15 cellular contexts compared by ENCODE assay signal in genomic region chr20:4870906-4871305, GRCh38. TPM values are rescaled to one million over a fixed set of nuclear protein-coding genes. Genes with fewer than 3 reads are reported as not detected.
DNase-seq lines count a peak whose midpoint lies in the region; ATAC-seq and TF ChIP-seq lines count a peak whose summit lies in the region.
"Had no signal": no experiment of that assay in that cellular context is flagged by ENCODE, and none has a peak within 500 bp of the region (broad histone marks: within the 10 kb centered on the region; RNA-seq: fewer than 3 reads in every experiment).

No MANE protein-coding gene starts in this region.

- H3K79me1 ChIP-seq in neuronal stem cell (ENCODE audit: low read depth, low read length) (no peaks in the 10 kb centered on the region), mesenchymal stem cell (replicated peaks; ENCODE audit: low read length, poor library complexity, severe bottlenecking) (no peaks in the 10 kb centered on the region)

- no peak for DNase-seq in central memory CD8-positive, alpha-beta T cell (ENCODE audit: low spot score in 2 of 2)
- DNase-seq in sciatic nerve (ENCODE audit: low spot score) (no peak), neuronal stem cell (ENCODE audit: low spot score) (no peak), left colon (no peak), mesenchymal stem cell (no peak)
- DNase-seq: Caco-2, NCI-H1105 treated with DMSO at 0.1 percent for 48 hours, NCI-H1694, NCI-H2081 treated with DMSO at 0.1 percent for 48 hours, NCI-H748 treated with DMSO at 0.1 percent for 48 hours, PC-9 had no signal

- H2BK5ac ChIP-seq in neuronal stem cell (ENCODE audit: low read length) (no peak overlapping the region), mesenchymal stem cell (ENCODE audit: low read depth, low read length, poor library complexity, severe bottlenecking) (no peak overlapping the region)

- H4K8ac ChIP-seq in neuronal stem cell (ENCODE audit: low read depth, low read length) (no peak overlapping the region), mesenchymal stem cell (ENCODE audit: low read length) (no peak overlapping the region)

- H2BK15ac ChIP-seq in neuronal stem cell (ENCODE audit: low read length) = no peak overlapping the region
- H2BK15ac ChIP-seq in mesenchymal stem cell (ENCODE audit: low read depth, poor library complexity, severe bottlenecking) = no peak overlapping the region

- H2AK5ac ChIP-seq in neuronal stem cell (ENCODE audit: low read depth, low read length) (no peak overlapping the region), mesenchymal stem cell (ENCODE audit: low read length, severe bottlenecking) (no peak overlapping the region)

- peaks cover 2% of the 10 kb centered on the region; the same call in 1 of the 2 replicates for H3F3A ChIP-seq in DOHH2 (ENCODE audit: control insufficient read depth, insufficient read depth)

- no peak overlapping the region for H3K4me3 Mint-ChIP-seq in central memory CD8-positive, alpha-beta T cell

- H3K36me3 Mint-ChIP-seq in central memory CD8-positive, alpha-beta T cell (ENCODE audit: insufficient read depth) = peaks cover 33% of the 10 kb centered on the region

- H3K14ac ChIP-seq in neuronal stem cell (ENCODE audit: low read length) (no peak overlapping the region), mesenchymal stem cell (ENCODE audit: low read length in 2 of 2) (no peak overlapping the region)

- no peak overlapping the region for H4K91ac ChIP-seq in neuronal stem cell (ENCODE audit: low read depth, low read length, poor library complexity)
- no peak overlapping the region for H4K91ac ChIP-seq in mesenchymal stem cell (ENCODE audit: low read length)

- H3K4me3 ChIP-seq in DOHH2 (ENCODE audit: low read length) (no peak overlapping the region), OCI-LY3 (ENCODE audit: low read length) (no peak overlapping the region), neuronal stem cell (ENCODE audit: low read length in 2 of 2) (no peak overlapping the region), mesenchymal stem cell (ENCODE audit: insufficient read depth in 1 of 2, low read depth in 1 of 2, low read length in 2 of 2) (no peak overlapping the region)
- H3K4me3 ChIP-seq: GM12878, PC-9 had no signal

- H3K9me2 ChIP-seq in DOHH2 (replicated peaks; ENCODE audit: control insufficient read depth, low read length) = no peaks in the 10 kb centered on the region

- H3K27ac Mint-ChIP-seq in central memory CD8-positive, alpha-beta T cell (ENCODE audit: low read depth) = peak overlapping the region; percentile 67

- ATAC-seq in central memory CD8-positive, alpha-beta T cell (replicated peaks; ENCODE audit: extremely low read depth, poor library complexity, severe bottlenecking) = no peak
- ATAC-seq in sciatic nerve (peak; percentile 60), GM18858 (IDR thresholded peaks at IDR 0.05; ENCODE audit: unreplicated experiment) (no peak), left colon (no peak)
- ATAC-seq: GM12878 had no signal

- H2AFZ ChIP-seq in OCI-LY3 (ENCODE audit: low read depth, low read length) (no peak overlapping the region), neuronal stem cell (ENCODE audit: low read length) (no peak overlapping the region), mesenchymal stem cell (ENCODE audit: low read depth, low read length) (no peak overlapping the region)
- H2AFZ ChIP-seq: PC-9 had no signal

- H3K4me1 ChIP-seq in DOHH2 (ENCODE audit: control insufficient read depth, low read length) (peaks cover 25% of the 10 kb centered on the region), OCI-LY3 (ENCODE audit: low read length) (peaks cover 25% of the 10 kb centered on the region), neuronal stem cell (ENCODE audit: control insufficient read depth in 2 of 2, insufficient read depth in 1 of 2, low read depth in 1 of 2, low read length in 2 of 2) (peaks cover 0 to 3% of the 10 kb centered on the region in 2 donors), mesenchymal stem cell (ENCODE audit: control insufficient read depth, insufficient read depth, low read depth, low read length) (peaks cover 6% of the 10 kb centered on the region)

- H3K9ac ChIP-seq in OCI-LY3 (ENCODE audit: low read length) = peak overlapping the region; percentile 24; the same call in 1 of the 2 replicates
- no peak overlapping the region for H3K9ac ChIP-seq in neuronal stem cell (ENCODE audit: low read depth, low read length, poor library complexity)
- H3K9ac ChIP-seq in mesenchymal stem cell (ENCODE audit: low read length) = no peak overlapping the region

- H3K79me2 ChIP-seq in DOHH2 (ENCODE audit: control insufficient read depth, low read length) = no peaks in the 10 kb centered on the region
- no peaks in the 10 kb centered on the region for H3K79me2 ChIP-seq in OCI-LY3 (ENCODE audit: low read length)

- no peaks in the 10 kb centered on the region for H3K9me3 Mint-ChIP-seq in central memory CD8-positive, alpha-beta T cell

- no peaks in the 10 kb centered on the region for H3K27me3 ChIP-seq in DOHH2 (ENCODE audit: control insufficient read depth, low read length)
- H3K27me3 ChIP-seq in OCI-LY3 (ENCODE audit: low read depth, low read length) = no peaks in the 10 kb centered on the region
- H3K27me3 ChIP-seq in neuronal stem cell (ENCODE audit: control insufficient read depth in 3 of 3, insufficient read depth in 3 of 3, low read depth in 1 of 3, low read length in 3 of 3) = peaks cover 0 to 3% (median 0%) of the 10 kb centered on the region in 3 experiments
- H3K27me3 ChIP-seq in mesenchymal stem cell (ENCODE audit: control insufficient read depth in 1 of 2, insufficient read depth in 1 of 2, low read length in 2 of 2) = no peaks in the 10 kb centered on the region

- H2BK12ac ChIP-seq in neuronal stem cell (ENCODE audit: low read length) = no peak overlapping the region
- no peak overlapping the region for H2BK12ac ChIP-seq in mesenchymal stem cell (ENCODE audit: low read length in 2 of 2)

- H3K9me3 ChIP-seq in DOHH2 (ENCODE audit: control insufficient read depth, insufficient read depth, low read length) (no peaks in the 10 kb centered on the region), OCI-LY3 (ENCODE audit: insufficient read depth, low read length) (no peaks in the 10 kb centered on the region), neuronal stem cell (replicated peaks in 1 of 2; ENCODE audit: control insufficient read depth in 2 of 2, insufficient read depth in 1 of 2, low read depth in 1 of 2, low read length in 2 of 2) (no peaks in the 10 kb centered on the region), mesenchymal stem cell (ENCODE audit: control insufficient read depth, low read length) (no peaks in the 10 kb centered on the region)
- H3K9me3 ChIP-seq: Caco-2 had no signal

- H3K4ac ChIP-seq in neuronal stem cell (ENCODE audit: low read length) (no peak overlapping the region), mesenchymal stem cell (ENCODE audit: low read depth in 1 of 2, low read length in 2 of 2) (no peak overlapping the region)

- no peak overlapping the region for H2BK120ac ChIP-seq in neuronal stem cell (ENCODE audit: low read depth, low read length)
- no peak overlapping the region for H2BK120ac ChIP-seq in mesenchymal stem cell (ENCODE audit: low read depth, low read length)

- H3K27ac ChIP-seq in DOHH2 (ENCODE audit: low read depth, low read length) (peak overlapping the region; percentile 18; the same call in 1 of the 2 replicates), OCI-LY3 (ENCODE audit: low read length) (peak overlapping the region; percentile 7; the same call in 1 of the 2 replicates), neuronal stem cell (replicated peaks; ENCODE audit: low read length) (no peak overlapping the region), mesenchymal stem cell (ENCODE audit: low read length, poor library complexity, severe bottlenecking) (no peak overlapping the region)
- H3K27ac ChIP-seq: PC-9 had no signal

- peaks cover 5% of the 10 kb centered on the region for H3K4me1 Mint-ChIP-seq in central memory CD8-positive, alpha-beta T cell

- H3K36me3 ChIP-seq in DOHH2 (ENCODE audit: control insufficient read depth, low read length) = peaks cover 72% of the 10 kb centered on the region
- H3K36me3 ChIP-seq in OCI-LY3 (replicated peaks; ENCODE audit: low read depth, low read length) = peaks cover 29% of the 10 kb centered on the region
- peaks cover 8 to 42% of the 10 kb centered on the region in 2 donors for H3K36me3 ChIP-seq in neuronal stem cell (replicated peaks in 1 of 2; ENCODE audit: control insufficient read depth in 2 of 2, insufficient read depth in 2 of 2, low read length in 2 of 2)
- peaks cover 42 to 86% of the 10 kb centered on the region in 2 experiments for H3K36me3 ChIP-seq in mesenchymal stem cell (ENCODE audit: control insufficient read depth in 1 of 2, insufficient read depth in 2 of 2, low read depth in 1 of 2, low read length in 2 of 2)

- intact Hi-C loops in sciatic nerve (cut with DNase I) = no loop called here
- intact Hi-C loops in left colon (cut with DNase I, micrococcal nuclease) = no loop called here

- no peaks in the 10 kb centered on the region for H4K20me1 ChIP-seq in DOHH2 (ENCODE audit: control insufficient read depth, insufficient read depth, low read depth, low read length)
- no peaks in the 10 kb centered on the region for H4K20me1 ChIP-seq in OCI-LY3 (ENCODE audit: insufficient read depth, low read length)

- H3K18ac ChIP-seq in neuronal stem cell (ENCODE audit: low read length) (no peak overlapping the region), mesenchymal stem cell (ENCODE audit: low read depth in 1 of 2, low read length in 2 of 2) (no peak overlapping the region)

- peak overlapping the region; percentile 6 for H3K4me2 ChIP-seq in DOHH2 (ENCODE audit: low read length)
- peak overlapping the region; percentile 45 for H3K4me2 ChIP-seq in OCI-LY3 (ENCODE audit: low read length)
- no peak overlapping the region for H3K4me2 ChIP-seq in neuronal stem cell (ENCODE audit: insufficient read depth, low read length, poor library complexity, severe bottlenecking)
- no peak overlapping the region for H3K4me2 ChIP-seq in mesenchymal stem cell (ENCODE audit: low read length, poor library complexity, severe bottlenecking)
- H3K4me2 ChIP-seq: PC-9 had no signal

- TF ChIP-seq CTCF in DOHH2 (IDR thresholded peaks at IDR 0.05; ENCODE audit: low read depth, low read length, poor library complexity, severe bottlenecking) (no peak), OCI-LY3 (IDR thresholded peaks at IDR 0.05; ENCODE audit: low read depth, low read length) (no peak)

- WGBS in neuronal stem cell (ENCODE audit: extremely low coverage in 2 of 2, insufficient read length in 2 of 2, insufficient replicate concordance in 1 of 2), 2 donors = no CpG with 5 or more reads among the region's 5 CpGs
- 98% methylated on average over 4 of the region's 5 CpGs for WGBS in mesenchymal stem cell

- H3K23ac ChIP-seq in neuronal stem cell (ENCODE audit: low read depth, low read length, poor library complexity) (no peak overlapping the region), mesenchymal stem cell (ENCODE audit: low read length in 2 of 2) (no peak overlapping the region)

- H3K27me3 Mint-ChIP-seq in central memory CD8-positive, alpha-beta T cell = no peaks in the 10 kb centered on the region

RNA-seq across cellular contexts. Expression of gene RASSF2, which starts 47.5 kb away (rescaled TPM):
- total RNA-seq in sciatic nerve (36.6 TPM), left colon (1 to 10 TPM; 1.9 to 5.9 TPM)
- polyA plus RNA-seq in neuronal stem cell (2013, experiment 1 of 2) = 12.6 TPM
- 12.9 TPM for polyA plus RNA-seq in neuronal stem cell (2013, experiment 2 of 2)
- 0.19 TPM for polyA plus RNA-seq in mesenchymal stem cell (2013, experiment 1 of 2)
- polyA plus RNA-seq in mesenchymal stem cell (2013, experiment 2 of 2) = 0.19 TPM

Comparison
In these comparisons a context has a peak if more than half of its experiments do, and no peak if none do; other contexts are left out.
1. H3K27ac ChIP-seq: peak in DOHH2 (single experiment) and OCI-LY3 (single experiment); none in neuronal stem cell (single experiment) and mesenchymal stem cell (single experiment).
2. H3K4me2 ChIP-seq: peak in DOHH2 (single experiment) and OCI-LY3 (single experiment); none in neuronal stem cell (single experiment) and mesenchymal stem cell (single experiment).